ENCODE assay signal across 1 cellular context in genomic region chr5:177086918-177087706, GRCh38.
TF ChIP-seq lines count a peak whose summit lies in the region.

No MANE protein-coding gene starts in this region.

TF ChIP-seq in HepG2, 621 proteins besides CTCF, POLR2A, EP300 and RAD21 (continued from another document and continues in another):
- TF ChIP-seq GMEB1 (CRISPR knock-in tag; IDR thresholded peaks at IDR 0.05; ENCODE audit: borderline replicate concordance) (peak; percentile 77), ZNF253 (CRISPR knock-in tag; IDR thresholded peaks at IDR 0.05; ENCODE audit: borderline replicate concordance) (no peak; the same call in 1 of the 2 replicates), DNMT3B (CRISPR knock-in tag; conservative IDR thresholded peaks at IDR 0.05) (no peak), SSRP1 (CRISPR knock-in tag; IDR thresholded peaks at IDR 0.05) (peak; percentile 87), NR2F2 (IDR thresholded peaks at IDR 0.05; ENCODE audit: borderline replicate concordance, low read depth) (peak; percentile 30; the same call in 1 of the 2 replicates), ZFAT (CRISPR knock-in tag; conservative IDR thresholded peaks at IDR 0.05) (no peak), DZIP1 (CRISPR knock-in tag; IDR thresholded peaks at IDR 0.05) (peak; percentile 97), MYC (CRISPR knock-in tag; IDR thresholded peaks at IDR 0.05; ENCODE audit: borderline replicate concordance) (peak; percentile 89), STAT5B (CRISPR knock-in tag; IDR thresholded peaks at IDR 0.05) (no peak), LRRFIP1 (CRISPR knock-in tag; conservative IDR thresholded peaks at IDR 0.05) (no peak), GTF3A (CRISPR knock-in tag; conservative IDR thresholded peaks at IDR 0.05) (no peak), FLYWCH1 (CRISPR knock-in tag; IDR thresholded peaks at IDR 0.05) (0 out of 2 replicates have a peak, but pooled peaks have one; percentile 53), DR1 (CRISPR knock-in tag; IDR thresholded peaks at IDR 0.05) (peak; percentile 95), FOXO1 (CRISPR knock-in tag; IDR thresholded peaks at IDR 0.05) (no peak; the same call in 1 of the 2 replicates), CCAR2 (optimal IDR thresholded peaks at IDR 0.05; ENCODE audit: low read depth, low read length) (no peak), AHDC1 (CRISPR knock-in tag; IDR thresholded peaks at IDR 0.05; ENCODE audit: borderline replicate concordance) (peak; percentile 57; the same call in 1 of the 2 replicates), ZNF337 (CRISPR knock-in tag; IDR thresholded peaks at IDR 0.05; ENCODE audit: borderline replicate concordance, low read depth) (no peak), FOXK2 (IDR thresholded peaks at IDR 0.05) (no peak), BCL6 (CRISPR knock-in tag; IDR thresholded peaks at IDR 0.05) (peak; percentile 24; the same call in 1 of the 2 replicates), NBN (conservative IDR thresholded peaks at IDR 0.05) (no peak), ZNF432 (CRISPR knock-in tag; IDR thresholded peaks at IDR 0.05; ENCODE audit: borderline replicate concordance) (no peak), RAD51 (IDR thresholded peaks at IDR 0.05; ENCODE audit: borderline replicate concordance) (no peak), MZF1 (CRISPR knock-in tag; IDR thresholded peaks at IDR 0.05; ENCODE audit: borderline replicate concordance) (no peak), KAT2B (IDR thresholded peaks at IDR 0.05; ENCODE audit: borderline replicate concordance, low read depth, low read length) (no peak), CEBPZ (IDR thresholded peaks at IDR 0.05; ENCODE audit: low read length) (no peak), ATF2 (CRISPR knock-in tag; IDR thresholded peaks at IDR 0.05) (peak; percentile 61; the same call in 1 of the 2 replicates), ZXDC (CRISPR knock-in tag; IDR thresholded peaks at IDR 0.05) (no peak), THAP7 (CRISPR knock-in tag; IDR thresholded peaks at IDR 0.05) (peak; percentile 66; the same call in 1 of the 2 replicates), JUND (CRISPR knock-in tag; IDR thresholded peaks at IDR 0.05) (0 out of 2 replicates have a peak, but pooled peaks have one; percentile 24), SP1 (IDR thresholded peaks at IDR 0.05) (peak; percentile 73), SP1 (CRISPR knock-in tag; IDR thresholded peaks at IDR 0.05) (peak; percentile 91)
